ENCODE assay signal across 7 cellular contexts in genomic region chr10:117646718-117647117, GRCh38.
"Had no signal": no experiment of that assay in that cellular context is flagged by ENCODE, and none has a peak within 500 bp of the region (broad histone marks: within the 10 kb centered on the region; RNA-seq: fewer than 3 reads in every experiment).

No MANE protein-coding gene starts in this region.

- DNase-seq: H9, HCEC 1CT, IMR-90, KG1 had no signal

- ATAC-seq: GM23338, HepG2, K562 had no signal
